In the genomic region with DNA sequence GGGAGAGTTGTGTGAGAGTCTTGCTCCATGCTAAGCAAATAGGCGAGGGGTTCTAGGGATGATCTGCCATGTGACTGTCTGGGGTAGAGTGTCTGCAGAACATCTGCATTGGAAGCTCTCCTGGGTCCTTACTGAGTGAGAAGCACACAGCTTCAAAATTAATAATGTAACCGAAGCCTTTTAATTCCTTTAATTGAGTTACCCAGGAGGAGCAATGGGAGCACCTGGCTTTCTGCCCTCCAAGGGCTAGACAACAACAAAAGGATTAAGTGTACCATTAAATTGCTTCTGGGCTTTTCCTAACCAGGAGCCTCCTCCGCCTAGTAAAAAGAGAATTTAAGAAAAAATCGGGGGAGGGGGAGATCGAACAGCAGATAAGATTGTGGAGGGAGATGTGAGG, we compare ENCODE assay signal across 22 cellular contexts.
DNase-seq lines count a peak whose midpoint lies in the region; ATAC-seq lines count a peak whose summit lies in the region.
"Had no signal": no experiment of that assay in that cellular context is flagged by ENCODE, and none has a peak within 500 bp of the region (broad histone marks: within the 10 kb centered on the region; RNA-seq: fewer than 3 reads in every experiment).

No MANE protein-coding gene starts in this region.

- no peak overlapping the region for H3K4ac ChIP-seq in trophoblast cell (ENCODE audit: low read depth, low read length)

- H3K27me3 ChIP-seq in trophoblast cell (ENCODE audit: insufficient read depth, low read length) = no peaks in the 10 kb centered on the region
- H3K27me3 ChIP-seq: MG63 had no signal

- H3K36me3 ChIP-seq in trophoblast cell (ENCODE audit: control insufficient read depth in 1 of 2, insufficient read depth in 2 of 2, low read length in 2 of 2) = no peaks in the 10 kb centered on the region
- H3K36me3 ChIP-seq: MG63 had no signal

- no peak overlapping the region for H3K9ac ChIP-seq in trophoblast cell (ENCODE audit: low read length)
- H3K9ac ChIP-seq: SK-N-SH had no signal

- H3K14ac ChIP-seq in trophoblast cell (ENCODE audit: low read length) = no peak overlapping the region

- no CpG with 5 or more reads among the region's 5 CpGs for WGBS in trophoblast cell (ENCODE audit: extremely low coverage, insufficient coverage, insufficient read length)

- DNase-seq in DMS79 treated with DMSO at 0.1 percent for 48 hours (lab: John Stamatoyannopoulos, UW) = peak; percentile 11
- no peak for DNase-seq in DMS79 (lab: John Stamatoyannopoulos, UW)
- peak; percentile 7 for DNase-seq in NCI-H2171 (lab: John Stamatoyannopoulos, UW)
- DNase-seq in NCI-H82 treated with DMSO at 0.1 percent for 48 hours (lab: John Stamatoyannopoulos, UW; ENCODE audit: unreplicated experiment) = peak; percentile 97
- no peak for DNase-seq in trophoblast cell
- DNase-seq in superior temporal gyrus (ENCODE audit: extremely low spot score) = no peak
- DNase-seq in GM19240 (ENCODE audit: insufficient read length, low spot score) = no peak
- DNase-seq: Caco-2; CD8-positive, alpha-beta T cell; IMR-90; KG1; MG63; NCI-H187; NCI-H2227 treated with DMSO at 0.1 percent for 48 hours; NCI-H510A; SIG-M5; SK-N-SH; SW 1271 had no signal

- H3K4me2 ChIP-seq in trophoblast cell (ENCODE audit: low read length) = no peak overlapping the region
- H3K4me2 ChIP-seq: SK-N-SH had no signal

- H3K18ac ChIP-seq in trophoblast cell (ENCODE audit: low read length) = no peak overlapping the region

- no peaks in the 10 kb centered on the region for H3K79me2 ChIP-seq in trophoblast cell (ENCODE audit: control insufficient read depth, insufficient read depth, low read length, poor library complexity)

- H3K4me1 ChIP-seq in trophoblast cell (ENCODE audit: control insufficient read depth in 1 of 2, insufficient read depth in 2 of 2, low read length in 2 of 2) = peaks cover 11 to 21% of the 10 kb centered on the region in 2 experiments
- H3K4me1 ChIP-seq: Caco-2 had no signal

- peak overlapping the region; percentile 56 for H4K91ac ChIP-seq in trophoblast cell (ENCODE audit: low read depth, low read length)

- H4K8ac ChIP-seq in trophoblast cell (ENCODE audit: low read depth, low read length) = no peak overlapping the region

- no peak overlapping the region for H3K23ac ChIP-seq in trophoblast cell (ENCODE audit: low read length)

- no peak overlapping the region for H2AFZ ChIP-seq in trophoblast cell (ENCODE audit: insufficient read depth, low read length, poor library complexity)

- H3K27ac ChIP-seq in trophoblast cell (ENCODE audit: low read depth, low read length) = no peak overlapping the region
- H3K27ac ChIP-seq: 22Rv1, C4-2B had no signal

- H2BK12ac ChIP-seq in trophoblast cell (ENCODE audit: low read length) = peak overlapping the region; percentile 55

- peak overlapping the region; percentile 12 for H2BK120ac ChIP-seq in trophoblast cell (ENCODE audit: insufficient read depth, low read length, poor library complexity)

- no peaks in the 10 kb centered on the region for H3K9me3 ChIP-seq in trophoblast cell (ENCODE audit: insufficient read depth, low read depth, low read length)
- H3K9me3 ChIP-seq: Caco-2, MG63, SK-N-SH had no signal

- H2BK5ac ChIP-seq in trophoblast cell (ENCODE audit: low read depth, low read length, poor library complexity) = no peak overlapping the region

- H4K12ac ChIP-seq in trophoblast cell (ENCODE audit: low read depth, low read length) = no peak overlapping the region

- H2AK5ac ChIP-seq in trophoblast cell (ENCODE audit: low read length) = peak overlapping the region; percentile 17

- no peak for ATAC-seq in GM19328 (IDR thresholded peaks at IDR 0.05; ENCODE audit: unreplicated experiment)
- ATAC-seq: CD8-positive, alpha-beta T cell; HCT116 had no signal

- peaks cover 9% of the 10 kb centered on the region for H3K79me1 ChIP-seq in trophoblast cell (ENCODE audit: low read length)

- H3K4me3 ChIP-seq in trophoblast cell (ENCODE audit: low read depth, low read length) = no peak overlapping the region
- H3K4me3 ChIP-seq: MG63 had no signal

Comparison
In these comparisons a context has a peak if more than half of its experiments do, and no peak if none do; other contexts are left out.
1. DNase-seq: peak in DMS79 treated with DMSO at 0.1 percent for 48 hours (single experiment), NCI-H2171 (single experiment) and NCI-H82 treated with DMSO at 0.1 percent for 48 hours (single experiment); none in DMS79 (single experiment), trophoblast cell (0 of 2), superior temporal gyrus (single experiment) and GM19240 (single experiment).